Comparison of ENCODE assay signal across 22 cellular contexts in genomic region chr7:63113713-63114285, GRCh38.
"Had no signal": no experiment of that assay in that cellular context is flagged by ENCODE, and none has a peak within 500 bp of the region (broad histone marks: within the 10 kb centered on the region; RNA-seq: fewer than 3 reads in every experiment).

No MANE protein-coding gene starts in this region.

- H3K27me3 Mint-ChIP-seq: IgD-negative memory B cell had no signal

- H3K36me3 Mint-ChIP-seq: IgD-negative memory B cell had no signal

- H3K4me1 ChIP-seq: SJSA1 had no signal

- H3K27ac ChIP-seq: HL-60, KMS-11, SJSA1, SK-N-MC had no signal

- DNase-seq: Kasumi-1, MM.1S, NCI-H1092 treated with DMSO at 0.1 percent for 48 hours, NCI-H1436, NCI-H187, NCI-H2029, NCI-H2081 treated with DMSO at 0.1 percent for 48 hours, NCI-H2171, NCI-H226, NCI-H446, NCI-H510A, NCI-H524 treated with DMSO at 0.1 percent for 48 hours, NCI-H69, NCI-H774, Right ventricle myocardium superior, SIG-M5 had no signal

- H3K4me1 Mint-ChIP-seq: IgD-negative memory B cell had no signal

- H3K36me3 ChIP-seq: SJSA1 had no signal

- H3K27ac Mint-ChIP-seq: IgD-negative memory B cell had no signal

- H3K27me3 ChIP-seq: SJSA1 had no signal

- ATAC-seq: K562 had no signal

- H3K4me3 ChIP-seq: K562, SJSA1, SK-N-MC had no signal

- H3K4me3 Mint-ChIP-seq: IgD-negative memory B cell had no signal
